Comparison of ENCODE assay signal across 18 cellular contexts in genomic region chr2:176171331-176172006, GRCh38. TPM values are rescaled to one million over a fixed set of nuclear protein-coding genes. Genes with fewer than 3 reads are reported as not detected.
DNase-seq lines count a peak whose midpoint lies in the region; ATAC-seq and TF ChIP-seq lines count a peak whose summit lies in the region.
"Had no signal": no experiment of that assay in that cellular context is flagged by ENCODE, and none has a peak within 500 bp of the region (broad histone marks: within the 10 kb centered on the region; RNA-seq: fewer than 3 reads in every experiment).

No MANE protein-coding gene starts in this region.

- peak in 1 of 2 experiments; percentile 28; a peak in 2 of 4 replicates for TF ChIP-seq CTCF in GM23338 (conservative IDR thresholded peaks at IDR 0.05; ENCODE audit: low read depth in 2 of 2)
- no peak for TF ChIP-seq CTCF in kidney epithelial cell (IDR thresholded peaks at IDR 0.05; ENCODE audit: insufficient read depth, low read length, poor library complexity, severe bottlenecking)
- TF ChIP-seq CTCF in progenitor cell of endocrine pancreas (IDR thresholded peaks at IDR 0.05; ENCODE audit: unreplicated experiment): peak; percentile 17
- no peak for TF ChIP-seq CTCF in foreskin keratinocyte (conservative IDR thresholded peaks at IDR 0.05)

- peak; percentile 39 for ATAC-seq in GM23338
- no peak for ATAC-seq in T-helper 17 cell
- ATAC-seq in foreskin keratinocyte: no peak
- no peak for ATAC-seq in GM19452 (IDR thresholded peaks at IDR 0.05; ENCODE audit: unreplicated experiment)
- no peak for ATAC-seq in HG03469 (IDR thresholded peaks at IDR 0.05; ENCODE audit: unreplicated experiment)

- H3K4me2 ChIP-seq in GM23338: peak overlapping the region; percentile 75
- H3K4me2 ChIP-seq: PC-9 had no signal

- H3K4me3 ChIP-seq in GM23338 (peak overlapping the region; percentile 49), kidney epithelial cell (ENCODE audit: low read depth, low read length) (peak overlapping the region; percentile 43)
- H3K4me3 ChIP-seq: PC-9 had no signal

- H3F3A ChIP-seq in GM23338 (replicated peaks; ENCODE audit: low read depth): peaks cover 22% of the 10 kb centered on the region

- peak overlapping the region; percentile 71 for H3K4me3 Mint-ChIP-seq in GM23338
- H3K4me3 Mint-ChIP-seq in T-helper 17 cell: peak overlapping the region; percentile 66
- H3K4me3 Mint-ChIP-seq in progenitor cell of endocrine pancreas (ENCODE audit: low read depth): no peak overlapping the region
- H3K4me3 Mint-ChIP-seq: neural crest cell had no signal

- H3K27ac Mint-ChIP-seq in GM23338: no peak overlapping the region
- H3K27ac Mint-ChIP-seq in T-helper 17 cell: peak overlapping the region; percentile 14
- no peak overlapping the region for H3K27ac Mint-ChIP-seq in progenitor cell of endocrine pancreas
- H3K27ac Mint-ChIP-seq: CD8-positive, alpha-beta memory T cell had no signal

- H3K36me3 Mint-ChIP-seq in GM23338 (ENCODE audit: low read depth) (no peaks in the 10 kb centered on the region), T-helper 17 cell (ENCODE audit: low read depth) (peaks cover 2% of the 10 kb centered on the region), progenitor cell of endocrine pancreas (ENCODE audit: insufficient read depth) (no peaks in the 10 kb centered on the region)

- H3K36me3 ChIP-seq in GM23338 (ENCODE audit: insufficient read depth) (no peaks in the 10 kb centered on the region; the same call in 1 of the 2 replicates), kidney epithelial cell (ENCODE audit: control insufficient read depth, insufficient read depth, low read length) (no peaks in the 10 kb centered on the region)

- H3K27ac ChIP-seq in GM23338 (ENCODE audit: low read depth): no peak overlapping the region
- no peak overlapping the region for H3K27ac ChIP-seq in foreskin keratinocyte
- H3K27ac ChIP-seq: PC-9 had no signal

- peaks cover 100% of the 10 kb centered on the region for H3K27me3 ChIP-seq in GM23338 (ENCODE audit: insufficient read depth)
- no peaks in the 10 kb centered on the region for H3K27me3 ChIP-seq in kidney epithelial cell (ENCODE audit: control insufficient read depth, insufficient read depth, low read length)
- peaks cover 97% of the 10 kb centered on the region for H3K27me3 ChIP-seq in foreskin keratinocyte

- H3K4me1 ChIP-seq in GM23338 (ENCODE audit: insufficient read depth) (peaks cover 38% of the 10 kb centered on the region), foreskin keratinocyte (no peaks in the 10 kb centered on the region)

- H2AFZ ChIP-seq in GM23338: peak overlapping the region; percentile 93
- H2AFZ ChIP-seq: PC-9 had no signal

- no peaks in the 10 kb centered on the region; the same call in 1 of the 3 replicates for H3K9me3 Mint-ChIP-seq in GM23338
- no peaks in the 10 kb centered on the region for H3K9me3 Mint-ChIP-seq in progenitor cell of endocrine pancreas (ENCODE audit: low read depth)

- peaks cover 43% of the 10 kb centered on the region for H4K20me1 ChIP-seq in GM23338 (replicated peaks; ENCODE audit: insufficient read depth)

- H3K27me3 Mint-ChIP-seq in GM23338 (ENCODE audit: insufficient read depth, low read depth, poor library complexity): peaks cover 100% of the 10 kb centered on the region
- H3K27me3 Mint-ChIP-seq in T-helper 17 cell: peaks cover 96% of the 10 kb centered on the region
- peaks cover 96% of the 10 kb centered on the region for H3K27me3 Mint-ChIP-seq in progenitor cell of endocrine pancreas

- peaks cover 4% of the 10 kb centered on the region for H3K9me3 ChIP-seq in T-helper 17 cell (ENCODE audit: control insufficient read depth, low read length, poor library complexity, severe bottlenecking)

- peaks cover 37% of the 10 kb centered on the region for H3K4me1 Mint-ChIP-seq in GM23338
- peaks cover 3% of the 10 kb centered on the region for H3K4me1 Mint-ChIP-seq in T-helper 17 cell
- peaks cover 10% of the 10 kb centered on the region for H3K4me1 Mint-ChIP-seq in progenitor cell of endocrine pancreas (ENCODE audit: low read depth)

- peak; percentile 77 for DNase-seq in GM23338 (ENCODE audit: low spot score)
- no peak for DNase-seq in T-helper 17 cell
- no peak for DNase-seq in kidney epithelial cell (ENCODE audit: low read depth)
- no peak for DNase-seq in progenitor cell of endocrine pancreas (ENCODE audit: low spot score, unreplicated experiment)
- no peak for DNase-seq in foreskin keratinocyte
- no peak for DNase-seq in hepatic stellate cell (ENCODE audit: low spot score)
- DNase-seq: activated CD8-positive, alpha-beta memory T cell treated with anti-CD3 and anti-CD28 coated beads, Interleukin-2, amount 50 U/mL, for 48 hours; activated gamma-delta T cell treated with Interleukin-2 at 50 U/mL for 16 hours; amniotic stem cell; CD8-positive, alpha-beta memory T cell; mesenchymal stem cell; NCI-H2081 treated with DMSO at 0.1 percent for 48 hours; PC-9; right cardiac atrium; T-helper 9 cell had no signal

- H3K9me2 ChIP-seq in GM23338 (ENCODE audit: insufficient read depth): no peaks in the 10 kb centered on the region

- H3K79me2 ChIP-seq in GM23338 (replicated peaks; ENCODE audit: insufficient read depth): no peaks in the 10 kb centered on the region

TF ChIP-seq in GM23338, 12 proteins besides CTCF, POLR2A, EP300 and RAD21:
- TF ChIP-seq EZH2 (IDR thresholded peaks at IDR 0.05; ENCODE audit: low read depth, unreplicated experiment) (peak; percentile 34), ETS1 (IDR thresholded peaks at IDR 0.05) (no peak)

RNA-seq across cellular contexts. Expression of gene HOXD3, which starts 14.4 kb away (rescaled TPM):
- total RNA-seq in GM23338 (2014; rRNA removed; shearing (Covaris generic)): not detected in 2 replicates
- polyA plus RNA-seq in GM23338 (2016; fragmentation: Nextera tagmentation; extraction: Ambion mirVana) (not detected in 2 replicates), foreskin keratinocyte (0.23 and 0.45 TPM in 2 replicates)
- total RNA-seq in T-helper 17 cell (not detected), kidney epithelial cell (5.4 and 9.2 TPM in 2 replicates), progenitor cell of endocrine pancreas (not detected in 2 replicates), foreskin keratinocyte (0.32 and 1.2 TPM in 2 replicates)
- total RNA-seq: CD8-positive, alpha-beta memory T cell; PC-9; right cardiac atrium had no signal
- polyA plus RNA-seq: CD8-positive, alpha-beta memory T cell had no signal

RNA-seq across cellular contexts. Expression of gene HOXD1, which starts 17.0 kb away (rescaled TPM):
- total RNA-seq in GM23338 (2014; rRNA removed; shearing (Covaris generic)): 0.39 TPM in 1 of 2 replicates, not detected in the other
- polyA plus RNA-seq in GM23338 (2016; fragmentation: Nextera tagmentation; extraction: Ambion mirVana): not detected in 2 replicates
- total RNA-seq in T-helper 17 cell: not detected
- total RNA-seq in kidney epithelial cell: 9.8 and 11.1 TPM in 2 replicates
- total RNA-seq in progenitor cell of endocrine pancreas: 0.16 TPM in 1 of 2 replicates, not detected in the other
- total RNA-seq in foreskin keratinocyte: not detected in 2 replicates
- 0.04 TPM in 1 of 2 replicates, not detected in the other for polyA plus RNA-seq in foreskin keratinocyte
- total RNA-seq: CD8-positive, alpha-beta memory T cell; neural crest cell; PC-9; right cardiac atrium had no signal
- polyA plus RNA-seq: CD8-positive, alpha-beta memory T cell had no signal

RNA-seq across cellular contexts. Expression of gene HOXD4, which starts 20.1 kb away (rescaled TPM):
- total RNA-seq in GM23338 (2014; rRNA removed; shearing (Covaris generic)): not detected in 2 replicates
- not detected in 2 replicates for polyA plus RNA-seq in GM23338 (2016; fragmentation: Nextera tagmentation; extraction: Ambion mirVana)
- total RNA-seq in T-helper 17 cell: not detected
- 5.4 and 13.8 TPM in 2 replicates for total RNA-seq in kidney epithelial cell
- total RNA-seq in progenitor cell of endocrine pancreas: not detected in 2 replicates
- total RNA-seq in foreskin keratinocyte: 0.32 and 0.82 TPM in 2 replicates
- polyA plus RNA-seq in foreskin keratinocyte: 0.39 and 0.83 TPM in 2 replicates
- total RNA-seq: CD8-positive, alpha-beta memory T cell; PC-9; right cardiac atrium had no signal
- polyA plus RNA-seq: CD8-positive, alpha-beta memory T cell had no signal

RNA-seq across cellular contexts. Expression of gene HOXD8, which starts 42.0 kb away (rescaled TPM):
- total RNA-seq in GM23338 (2014; rRNA removed; shearing (Covaris generic)): not detected in 2 replicates
- polyA plus RNA-seq in GM23338 (2016; fragmentation: Nextera tagmentation; extraction: Ambion mirVana) (not detected in 2 replicates), foreskin keratinocyte (7.0 and 9.7 TPM in 2 replicates)
- total RNA-seq in T-helper 17 cell (not detected), kidney epithelial cell (18.1 and 22.5 TPM in 2 replicates), progenitor cell of endocrine pancreas (not detected in 2 replicates), foreskin keratinocyte (6.5 and 10.8 TPM in 2 replicates)
- total RNA-seq: CD8-positive, alpha-beta memory T cell; neural crest cell had no signal
- polyA plus RNA-seq: CD8-positive, alpha-beta memory T cell had no signal

RNA-seq across cellular contexts. Expression of gene HOXD9, which starts 49.0 kb away (rescaled TPM):
- total RNA-seq in GM23338 (2014; rRNA removed; shearing (Covaris generic)): not detected in 2 replicates
- not detected in 2 replicates for polyA plus RNA-seq in GM23338 (2016; fragmentation: Nextera tagmentation; extraction: Ambion mirVana)
- total RNA-seq in T-helper 17 cell: not detected
- 11.6 and 12.2 TPM in 2 replicates for total RNA-seq in kidney epithelial cell
- total RNA-seq in progenitor cell of endocrine pancreas: not detected in 2 replicates
- 0.14 and 0.37 TPM in 2 replicates for total RNA-seq in foreskin keratinocyte
- 0.21 and 0.47 TPM in 2 replicates for polyA plus RNA-seq in foreskin keratinocyte
- total RNA-seq: CD8-positive, alpha-beta memory T cell; neural crest cell; PC-9; right cardiac atrium had no signal
- polyA plus RNA-seq: CD8-positive, alpha-beta memory T cell had no signal
